ENCODE assay signal across 8 cellular contexts in genomic region chr1:234969630-234970370, GRCh38.
DNase-seq lines count a peak whose midpoint lies in the region; ATAC-seq, FAIRE-seq and TF ChIP-seq lines count a peak whose summit lies in the region.

No MANE protein-coding gene starts in this region.

- H3K9me3 ChIP-seq in kidney (ENCODE audit: control insufficient read depth in 1 of 2, low read length in 2 of 2), result no peaks in the 10 kb centered on the region

- H3K36me3 ChIP-seq in kidney (ENCODE audit: control insufficient read depth in 1 of 2, insufficient read depth in 2 of 2, low read length in 2 of 2), result no peaks in the 10 kb centered on the region

- H3K9ac ChIP-seq in kidney (ENCODE audit: low read length in 2 of 2), result peak overlapping the region in 1 of 2 donors; percentile 80

- no peak for FAIRE-seq in kidney (lab: Jason Lieb, UNC)

- peak; percentile 11 for ATAC-seq in stimulated activated naive CD8-positive, alpha-beta T cell treated with anti-CD3 and anti-CD28 coated beads, Interleukin-15, Interleukin-2, amounts not matched to agents 100 U/mL and 50 U/mL, for 24 hours

- H3K27ac ChIP-seq in kidney (ENCODE audit: low read depth in 2 of 2, low read length in 2 of 2), result peak overlapping the region; percentile 86 to 90

- DNase-seq in DMS79 treated with DMSO at 0.1 percent for 48 hours (lab: John Stamatoyannopoulos, UW) (peak; percentile 79), NCI-H2171 treated with DMSO at 0.1 percent for 48 hours (lab: John Stamatoyannopoulos, UW) (peak; percentile 75), cardiac fibroblast (ENCODE audit: low read depth in 2 of 2) (peak; percentile 73 to 74), kidney (peak; percentile 91), SW 1271 (lab: John Stamatoyannopoulos, UW) (no peak), 8988T (no peak)
- peak; percentile 17 for DNase-seq in stimulated activated naive CD8-positive, alpha-beta T cell treated with anti-CD3 and anti-CD28 coated beads, Interleukin-15, Interleukin-2, amounts not matched to agents 100 U/mL and 50 U/mL, for 24 hours
- DNase-seq in stimulated activated CD4-positive, alpha-beta T cell treated with anti-CD3 and anti-CD28 coated beads, Interleukin-2, amount 100 ng/mL, for 24 hours, result no peak

- peaks cover 31 to 52% of the 10 kb centered on the region in 2 donors for H3K4me1 ChIP-seq in kidney (ENCODE audit: control insufficient read depth in 1 of 2, insufficient read depth in 1 of 2, low read depth in 1 of 2, low read length in 2 of 2)

- TF ChIP-seq CTCF in cardiac fibroblast (IDR thresholded peaks at IDR 0.05; ENCODE audit: low read depth, low read length) (no peak), kidney (IDR thresholded peaks at IDR 0.05; ENCODE audit: borderline replicate concordance, extremely low read depth, insufficient read depth) (no peak)

- intact Hi-C loops in kidney (cut with DNase I), result loop anchor here (10.0 kb wide), 1 partner anchor 105 kb away; no protein-coding TSS in a partner anchor

- no peak overlapping the region for H3K4me3 ChIP-seq in cardiac fibroblast (replicated peaks in 1 of 2; ENCODE audit: low read depth in 2 of 2, low read length in 2 of 2)
- H3K4me3 ChIP-seq in kidney (ENCODE audit: low read length in 2 of 2), result peak overlapping the region; percentile 9 to 52

Comparison
In these comparisons a context has a peak if more than half of its experiments do, and no peak if none do; other contexts are left out.
1. DNase-seq: peak in DMS79 treated with DMSO at 0.1 percent for 48 hours (single experiment), NCI-H2171 treated with DMSO at 0.1 percent for 48 hours (single experiment), cardiac fibroblast (2 of 2), kidney (single experiment) and stimulated activated naive CD8-positive, alpha-beta T cell treated with anti-CD3 and anti-CD28 coated beads, Interleukin-15, Interleukin-2, amounts not matched to agents 100 U/mL and 50 U/mL, for 24 hours (single experiment); none in stimulated activated CD4-positive, alpha-beta T cell treated with anti-CD3 and anti-CD28 coated beads, Interleukin-2, amount 100 ng/mL, for 24 hours (0 of 2), SW 1271 (0 of 2) and 8988T (single experiment).
2. H3K4me3 ChIP-seq: peak in kidney (2 of 2); none in cardiac fibroblast (0 of 2).